Comparison of ENCODE assay signal across 13 cellular contexts in genomic region chr9:110655723-110656641, GRCh38. TPM values are rescaled to one million over a fixed set of nuclear protein-coding genes. Genes with fewer than 3 reads are reported as not detected.
DNase-seq lines count a peak whose midpoint lies in the region; ATAC-seq and TF ChIP-seq lines count a peak whose summit lies in the region.
"Had no signal": no experiment of that assay in that cellular context is flagged by ENCODE, and none has a peak within 500 bp of the region (broad histone marks: within the 10 kb centered on the region; RNA-seq: fewer than 3 reads in every experiment).

No MANE protein-coding gene starts in this region.

- H3K27me3 ChIP-seq in adipocyte (replicated peaks; ENCODE audit: control insufficient read depth, insufficient read depth, low read length) (no peaks in the 10 kb centered on the region), heart right ventricle (no peaks in the 10 kb centered on the region), skeletal muscle satellite cell (ENCODE audit: control insufficient read depth, insufficient read depth, low read length) (no peaks in the 10 kb centered on the region)

- H3K4me3 Mint-ChIP-seq in T-helper 17 cell, result no peak overlapping the region
- H3K4me3 Mint-ChIP-seq: CD4-positive, CD25-positive, alpha-beta regulatory T cell had no signal

- peak overlapping the region in 6 of 10 donors; percentile 0 to 64 (median 14) for H3K27ac ChIP-seq in heart right ventricle

- intact Hi-C loops in heart right ventricle (cut with DNase I), result no loop called here

- peak; percentile 83 for DNase-seq in EL
- DNase-seq in adipocyte (ENCODE audit: low read depth), result peak; percentile 87
- DNase-seq in heart right ventricle, result no peak
- DNase-seq in T-helper 17 cell, result no peak
- no peak for DNase-seq in hippocampal formation (lab: John Stamatoyannopoulos, UW)
- DNase-seq in cerebellar nuclear complex (lab: John Stamatoyannopoulos, UW), result no peak
- DNase-seq: amygdala; CD4-positive, CD25-positive, alpha-beta regulatory T cell; effector memory CD4-positive, alpha-beta T cell; stimulated activated CD4-positive, alpha-beta T cell treated with anti-CD3 and anti-CD28 coated beads, Interleukin-12 subunit alpha, Interleukin-12 subunit beta, amount 100 ng/mL, for 4 hours; T-helper 9 cell had no signal

- no peaks in the 10 kb centered on the region for H3K36me3 ChIP-seq in adipocyte (ENCODE audit: control insufficient read depth, insufficient read depth, low read length, severe bottlenecking)
- no peaks in the 10 kb centered on the region for H3K36me3 ChIP-seq in heart right ventricle
- no peaks in the 10 kb centered on the region for H3K36me3 ChIP-seq in skeletal muscle satellite cell (ENCODE audit: insufficient read depth, low read length)

- no peaks in the 10 kb centered on the region for H3K36me3 Mint-ChIP-seq in T-helper 17 cell (ENCODE audit: low read depth)
- H3K36me3 Mint-ChIP-seq: CD4-positive, CD25-positive, alpha-beta regulatory T cell had no signal

- ATAC-seq in heart right ventricle, result peak in 7 of 8 donors; percentile 55 to 91 (median 73)
- ATAC-seq in HG03139 (IDR thresholded peaks at IDR 0.05; ENCODE audit: unreplicated experiment), result no peak
- no peak for ATAC-seq in T-helper 17 cell

- H3K27me3 Mint-ChIP-seq in T-helper 17 cell, result no peaks in the 10 kb centered on the region

- peak overlapping the region; percentile 90 for H3K9ac ChIP-seq in adipocyte (ENCODE audit: low read length)
- peak overlapping the region; percentile 66 for H3K9ac ChIP-seq in skeletal muscle satellite cell (ENCODE audit: low read depth, low read length)

- H3K4me1 ChIP-seq in adipocyte (ENCODE audit: control insufficient read depth, insufficient read depth, low read length) (peaks cover 57% of the 10 kb centered on the region), heart right ventricle (peaks cover 0 to 9% (median 0%) of the 10 kb centered on the region in 9 donors), skeletal muscle satellite cell (ENCODE audit: control insufficient read depth, insufficient read depth, low read length) (peaks cover 52% of the 10 kb centered on the region)

- H3K4me1 Mint-ChIP-seq in T-helper 17 cell, result no peaks in the 10 kb centered on the region
- H3K4me1 Mint-ChIP-seq: CD4-positive, CD25-positive, alpha-beta regulatory T cell had no signal

- H3K4me3 ChIP-seq in adipocyte (ENCODE audit: low read length) (peak overlapping the region; percentile 66), heart right ventricle (peak overlapping the region in 5 of 10 donors; percentile 1 to 35 (median 18)), skeletal muscle satellite cell (ENCODE audit: low read length) (no peak overlapping the region)

- H3K9me3 ChIP-seq in adipocyte (ENCODE audit: control insufficient read depth, low read length) (no peaks in the 10 kb centered on the region), heart right ventricle (no peaks in the 10 kb centered on the region), skeletal muscle satellite cell (replicated peaks; ENCODE audit: low read length) (no peaks in the 10 kb centered on the region), T-helper 17 cell (ENCODE audit: control insufficient read depth, low read length, poor library complexity, severe bottlenecking) (no peaks in the 10 kb centered on the region)

- 33 to 34% methylated on average over 6 of the region's 6 CpGs for WGBS in heart right ventricle, 2 donors

- no peak for TF ChIP-seq CTCF in heart right ventricle (IDR thresholded peaks at IDR 0.05)

- H3K27ac Mint-ChIP-seq in T-helper 17 cell, result no peak overlapping the region
- H3K27ac Mint-ChIP-seq: CD4-positive, CD25-positive, alpha-beta regulatory T cell had no signal

- peak overlapping the region; percentile 51 for H3K4me2 ChIP-seq in skeletal muscle satellite cell (ENCODE audit: low read length)

RNA-seq across cellular contexts. Expression of gene MUSK, which starts 12.6 kb away (rescaled TPM):
- total RNA-seq in heart right ventricle, result 1 to 10 TPM in 7 of 10 donors, under 1 TPM in 3; 0.30 to 2.2 (median 1.4) TPM
- under 1 TPM; 0.04 to 0.59 TPM for polyA plus RNA-seq in heart right ventricle
- total RNA-seq in skeletal muscle satellite cell (2012; rRNA removed), result 1.0 and 4.8 TPM in 2 replicates
- not detected for total RNA-seq in T-helper 17 cell
- total RNA-seq: CD4-positive, CD25-positive, alpha-beta regulatory T cell had no signal
- polyA plus RNA-seq: CD4-positive, CD25-positive, alpha-beta regulatory T cell had no signal

Comparison
In these comparisons a context has a peak if more than half of its experiments do, and no peak if none do; other contexts are left out.
1. DNase-seq: peak in EL (single experiment) and adipocyte (single experiment); none in heart right ventricle (0 of 2), T-helper 17 cell (0 of 3), hippocampal formation (0 of 2) and cerebellar nuclear complex (0 of 2).
2. ATAC-seq: peak in heart right ventricle (7 of 8); none in HG03139 (single experiment) and T-helper 17 cell (single experiment).